Comparison of ENCODE assay signal across 13 cellular contexts in the genomic region with DNA sequence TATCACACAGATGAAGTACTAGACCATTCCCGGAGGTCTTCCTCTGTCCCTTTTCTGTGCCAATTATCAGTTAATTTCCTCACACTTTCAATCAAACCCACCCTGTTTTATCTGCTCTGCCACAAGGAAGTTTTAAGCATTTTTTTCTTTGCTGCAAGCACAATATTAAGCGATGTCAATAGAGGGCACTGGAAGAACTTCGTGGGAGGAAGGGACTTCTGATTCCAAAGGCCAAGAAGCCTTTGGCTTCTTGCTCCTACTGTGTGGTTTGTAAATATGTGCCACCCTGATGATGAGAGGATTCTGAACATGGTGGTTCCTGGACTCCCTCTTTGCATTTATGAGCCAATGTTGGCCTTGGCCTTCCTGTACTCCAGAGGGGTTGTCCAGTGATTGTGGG.
DNase-seq lines count a peak whose midpoint lies in the region; ATAC-seq, FAIRE-seq and TF ChIP-seq lines count a peak whose summit lies in the region.
"Had no signal": no experiment of that assay in that cellular context is flagged by ENCODE, and none has a peak within 500 bp of the region (broad histone marks: within the 10 kb centered on the region; RNA-seq: fewer than 3 reads in every experiment).

No MANE protein-coding gene starts in this region.

- ATAC-seq in stimulated activated naive CD8-positive, alpha-beta T cell treated with anti-CD3 and anti-CD28 coated beads, Interleukin-15, Interleukin-2, amounts not matched to agents 100 U/mL and 50 U/mL, for 24 hours, result no peak
- ATAC-seq: effector memory CD8-positive, alpha-beta T cell; naive thymus-derived CD8-positive, alpha-beta T cell; T-cell had no signal

- no peak overlapping the region for H3K4me2 ChIP-seq in SK-N-SH

- no peaks in the 10 kb centered on the region for H3F3A ChIP-seq in SK-N-SH (replicated peaks; ENCODE audit: insufficient read depth)

- DNase-seq in Ammon's horn (ENCODE audit: low spot score) (peak; percentile 2), SK-N-SH (no peak), fibroblast of villous mesenchyme (ENCODE audit: low read depth) (peak; percentile 27), mesenteric fat pad (ENCODE audit: low spot score) (no peak), hepatic stellate cell (ENCODE audit: low spot score) (no peak), frontal cortex (ENCODE audit: low spot score in 2 of 2) (no peak)
- no peak for DNase-seq in stimulated activated naive CD8-positive, alpha-beta T cell treated with anti-CD3 and anti-CD28 coated beads, Interleukin-15, Interleukin-2, amounts not matched to agents 100 U/mL and 50 U/mL, for 24 hours
- DNase-seq: effector memory CD8-positive, alpha-beta T cell; naive thymus-derived CD8-positive, alpha-beta T cell; NCI-H774; T-cell had no signal

- no peaks in the 10 kb centered on the region; a peak in 1 of 4 replicates for H3K4me1 ChIP-seq in SK-N-SH (ENCODE audit: control insufficient read depth in 1 of 2, insufficient read depth in 2 of 2, low read depth in 1 of 2, low read length in 1 of 2)

- no peak for TF ChIP-seq EP300 in Ishikawa (IDR thresholded peaks at IDR 0.05; ENCODE audit: borderline replicate concordance)
- no peak for TF ChIP-seq EP300 in SK-N-SH (IDR thresholded peaks at IDR 0.05; ENCODE audit: borderline replicate concordance in 1 of 2, low read depth in 1 of 2, low read length in 1 of 2)

- H3K9ac ChIP-seq in SK-N-SH, result no peak overlapping the region

- 83% methylated on average over 3 of the region's 3 CpGs for WGBS in SK-N-SH (ENCODE audit: low lambda C conversion rate)

- FAIRE-seq in frontal cortex (lab: Jason Lieb, UNC), result no peak
- FAIRE-seq: H54 had no signal

- H3K79me2 ChIP-seq in SK-N-SH (ENCODE audit: insufficient read depth), result no peaks in the 10 kb centered on the region

- H3K9me2 ChIP-seq in SK-N-SH, result no peaks in the 10 kb centered on the region

- peak overlapping the region; percentile 41; the same call in 1 of the 2 replicates for H2AFZ ChIP-seq in SK-N-SH (ENCODE audit: low read depth)

- H3K27me3 ChIP-seq in SK-N-SH (ENCODE audit: insufficient read depth), result no peaks in the 10 kb centered on the region

- H3K4me3 ChIP-seq in SK-N-SH (ENCODE audit: low read depth in 2 of 2, low read length in 1 of 2), result no peak overlapping the region
- no peak overlapping the region for H3K4me3 ChIP-seq in fibroblast of villous mesenchyme (ENCODE audit: low read depth, low read length)

- CTCF ChIA-PET in SK-N-SH (lab: Yijun Ruan, JAX), result no interaction called here

- POLR2A ChIA-PET in SK-N-SH (lab: Yijun Ruan, JAX), result no interaction called here

- peak; percentile 45 for TF ChIP-seq RAD21 in Ishikawa (IDR thresholded peaks at IDR 0.05; ENCODE audit: low read depth)
- peak; percentile 55 for TF ChIP-seq RAD21 in SK-N-SH (IDR thresholded peaks at IDR 0.05; ENCODE audit: low read length)

- TF ChIP-seq CTCF in SK-N-SH (IDR thresholded peaks at IDR 0.05) (peak; percentile 50), fibroblast of villous mesenchyme (IDR thresholded peaks at IDR 0.05; ENCODE audit: insufficient read depth, low read depth, low read length) (peak; percentile 38)

- no peaks in the 10 kb centered on the region for H3K9me3 ChIP-seq in SK-N-SH

- H3K36me3 ChIP-seq in SK-N-SH (replicated peaks in 1 of 2; ENCODE audit: control insufficient read depth in 1 of 2, insufficient read depth in 2 of 2, low read length in 1 of 2), result no peaks in the 10 kb centered on the region

- no peak overlapping the region for H3K27ac ChIP-seq in SK-N-SH (ENCODE audit: low read depth in 2 of 2, low read length in 1 of 2)

- H4K20me1 ChIP-seq in SK-N-SH (ENCODE audit: insufficient read depth), result no peaks in the 10 kb centered on the region

TF ChIP-seq in Ishikawa, 13 proteins besides CTCF, POLR2A, EP300 and RAD21 (continues in another document):
- no peak for TF ChIP-seq EGR1 (IDR thresholded peaks at IDR 0.05)
- TF ChIP-seq, protein P1, sequence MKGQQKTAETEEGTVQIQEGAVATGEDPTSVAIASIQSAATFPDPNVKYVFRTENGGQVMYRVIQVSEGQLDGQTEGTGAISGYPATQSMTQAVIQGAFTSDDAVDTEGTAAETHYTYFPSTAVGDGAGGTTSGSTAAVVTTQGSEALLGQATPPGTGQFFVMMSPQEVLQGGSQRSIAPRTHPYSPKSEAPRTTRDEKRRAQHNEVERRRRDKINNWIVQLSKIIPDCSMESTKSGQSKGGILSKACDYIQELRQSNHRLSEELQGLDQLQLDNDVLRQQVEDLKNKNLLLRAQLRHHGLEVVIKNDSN (IDR thresholded peaks at IDR 0.05), result no peak
- no peak for TF ChIP-seq TEAD4 (IDR thresholded peaks at IDR 0.05)
- TF ChIP-seq ZBTB7A (IDR thresholded peaks at IDR 0.05; ENCODE audit: low read depth), result no peak
- no peak for TF ChIP-seq TCF12 (IDR thresholded peaks at IDR 0.05; ENCODE audit: low read depth)
- TF ChIP-seq, protein P2, sequence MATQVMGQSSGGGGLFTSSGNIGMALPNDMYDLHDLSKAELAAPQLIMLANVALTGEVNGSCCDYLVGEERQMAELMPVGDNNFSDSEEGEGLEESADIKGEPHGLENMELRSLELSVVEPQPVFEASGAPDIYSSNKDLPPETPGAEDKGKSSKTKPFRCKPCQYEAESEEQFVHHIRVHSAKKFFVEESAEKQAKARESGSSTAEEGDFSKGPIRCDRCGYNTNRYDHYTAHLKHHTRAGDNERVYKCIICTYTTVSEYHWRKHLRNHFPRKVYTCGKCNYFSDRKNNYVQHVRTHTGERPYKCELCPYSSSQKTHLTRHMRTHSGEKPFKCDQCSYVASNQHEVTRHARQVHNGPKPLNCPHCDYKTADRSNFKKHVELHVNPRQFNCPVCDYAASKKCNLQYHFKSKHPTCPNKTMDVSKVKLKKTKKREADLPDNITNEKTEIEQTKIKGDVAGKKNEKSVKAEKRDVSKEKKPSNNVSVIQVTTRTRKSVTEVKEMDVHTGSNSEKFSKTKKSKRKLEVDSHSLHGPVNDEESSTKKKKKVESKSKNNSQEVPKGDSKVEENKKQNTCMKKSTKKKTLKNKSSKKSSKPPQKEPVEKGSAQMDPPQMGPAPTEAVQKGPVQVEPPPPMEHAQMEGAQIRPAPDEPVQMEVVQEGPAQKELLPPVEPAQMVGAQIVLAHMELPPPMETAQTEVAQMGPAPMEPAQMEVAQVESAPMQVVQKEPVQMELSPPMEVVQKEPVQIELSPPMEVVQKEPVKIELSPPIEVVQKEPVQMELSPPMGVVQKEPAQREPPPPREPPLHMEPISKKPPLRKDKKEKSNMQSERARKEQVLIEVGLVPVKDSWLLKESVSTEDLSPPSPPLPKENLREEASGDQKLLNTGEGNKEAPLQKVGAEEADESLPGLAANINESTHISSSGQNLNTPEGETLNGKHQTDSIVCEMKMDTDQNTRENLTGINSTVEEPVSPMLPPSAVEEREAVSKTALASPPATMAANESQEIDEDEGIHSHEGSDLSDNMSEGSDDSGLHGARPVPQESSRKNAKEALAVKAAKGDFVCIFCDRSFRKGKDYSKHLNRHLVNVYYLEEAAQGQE (IDR thresholded peaks at IDR 0.05; ENCODE audit: low read depth), result no peak
- no peak for TF ChIP-seq CREB1 (IDR thresholded peaks at IDR 0.05; ENCODE audit: low read depth)
- TF ChIP-seq TAF1 (IDR thresholded peaks at IDR 0.05; ENCODE audit: low read depth), result no peak
- no peak for TF ChIP-seq YY1 (IDR thresholded peaks at IDR 0.05; ENCODE audit: low read depth)
- TF ChIP-seq FOXM1 (IDR thresholded peaks at IDR 0.05; ENCODE audit: borderline replicate concordance, low read depth), result no peak
- no peak for TF ChIP-seq NFIC (IDR thresholded peaks at IDR 0.05)

TF ChIP-seq in SK-N-SH, 30 proteins besides CTCF, POLR2A, EP300 and RAD21:
- TF ChIP-seq SMC3 (IDR thresholded peaks at IDR 0.05; ENCODE audit: low read depth, low read length) (peak; percentile 31; the same call in 1 of the 2 replicates), YY1 (IDR thresholded peaks at IDR 0.05; ENCODE audit: low read depth) (no peak), NRF1 (IDR thresholded peaks at IDR 0.05; ENCODE audit: low read depth, low read length) (no peak), POLR2AphosphoS5 (IDR thresholded peaks at IDR 0.05; ENCODE audit: low read depth, low read length) (no peak)
- TF ChIP-seq, protein P3, sequence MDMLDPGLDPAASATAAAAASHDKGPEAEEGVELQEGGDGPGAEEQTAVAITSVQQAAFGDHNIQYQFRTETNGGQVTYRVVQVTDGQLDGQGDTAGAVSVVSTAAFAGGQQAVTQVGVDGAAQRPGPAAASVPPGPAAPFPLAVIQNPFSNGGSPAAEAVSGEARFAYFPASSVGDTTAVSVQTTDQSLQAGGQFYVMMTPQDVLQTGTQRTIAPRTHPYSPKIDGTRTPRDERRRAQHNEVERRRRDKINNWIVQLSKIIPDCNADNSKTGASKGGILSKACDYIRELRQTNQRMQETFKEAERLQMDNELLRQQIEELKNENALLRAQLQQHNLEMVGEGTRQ (IDR thresholded peaks at IDR 0.05; ENCODE audit: borderline replicate concordance, low read depth, low read length), result no peak
- TF ChIP-seq, protein P4, sequence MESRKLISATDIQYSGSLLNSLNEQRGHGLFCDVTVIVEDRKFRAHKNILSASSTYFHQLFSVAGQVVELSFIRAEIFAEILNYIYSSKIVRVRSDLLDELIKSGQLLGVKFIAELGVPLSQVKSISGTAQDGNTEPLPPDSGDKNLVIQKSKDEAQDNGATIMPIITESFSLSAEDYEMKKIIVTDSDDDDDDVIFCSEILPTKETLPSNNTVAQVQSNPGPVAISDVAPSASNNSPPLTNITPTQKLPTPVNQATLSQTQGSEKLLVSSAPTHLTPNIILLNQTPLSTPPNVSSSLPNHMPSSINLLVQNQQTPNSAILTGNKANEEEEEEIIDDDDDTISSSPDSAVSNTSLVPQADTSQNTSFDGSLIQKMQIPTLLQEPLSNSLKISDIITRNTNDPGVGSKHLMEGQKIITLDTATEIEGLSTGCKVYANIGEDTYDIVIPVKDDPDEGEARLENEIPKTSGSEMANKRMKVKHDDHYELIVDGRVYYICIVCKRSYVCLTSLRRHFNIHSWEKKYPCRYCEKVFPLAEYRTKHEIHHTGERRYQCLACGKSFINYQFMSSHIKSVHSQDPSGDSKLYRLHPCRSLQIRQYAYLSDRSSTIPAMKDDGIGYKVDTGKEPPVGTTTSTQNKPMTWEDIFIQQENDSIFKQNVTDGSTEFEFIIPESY (IDR thresholded peaks at IDR 0.05; ENCODE audit: borderline replicate concordance, low read depth), result no peak

Comparison
In these comparisons a context has a peak if more than half of its experiments do, and no peak if none do; other contexts are left out.
1. DNase-seq: peak in Ammon's horn (single experiment) and fibroblast of villous mesenchyme (single experiment); none in SK-N-SH (single experiment), mesenteric fat pad (single experiment), stimulated activated naive CD8-positive, alpha-beta T cell treated with anti-CD3 and anti-CD28 coated beads, Interleukin-15, Interleukin-2, amounts not matched to agents 100 U/mL and 50 U/mL, for 24 hours (single experiment), hepatic stellate cell (single experiment) and frontal cortex (0 of 2).